In genomic region chr1:148387961-148388259, GRCh38 we compare ENCODE assay signal across 8 cellular contexts.
DNase-seq lines count a peak whose midpoint lies in the region; ATAC-seq and TF ChIP-seq lines count a peak whose summit lies in the region.
"Not testable (repeated sequence)": the region's sequence is repeated elsewhere in the genome, so short reads cannot be mapped to it uniquely, and the experiment has no call there.

No MANE protein-coding gene starts in this region.

- H3K27me3 ChIP-seq in HUES48 (ENCODE audit: control insufficient read depth, insufficient read depth, low read length); endodermal cell (ENCODE audit: control insufficient read depth, insufficient read depth, low read length, poor library complexity, severe bottlenecking): not testable (repeated sequence)

- H3K27me3 Mint-ChIP-seq in WTC11 (ENCODE audit: low read depth); activated naive CD8-positive, alpha-beta T cell treated with anti-CD3 and anti-CD28 coated beads, Interleukin-2, amount 50 U/mL, for 24 hours; endodermal cell (ENCODE audit: insufficient read depth); stimulated activated memory B cell treated with anti-CD40 and anti-IgM and Interleukin-4, amounts not matched to agents 10 μg/mL and 1 μg/mL and 100 μg/mL, for 72 hours: not testable (repeated sequence)
- H3K27me3 Mint-ChIP-seq in nephron (ENCODE audit: low read depth): peaks cover 17% of the 10 kb centered on the region

- peak overlapping the region; percentile 96 for H3K27ac ChIP-seq in 22Rv1
- H3K27ac ChIP-seq in HUES48 (ENCODE audit: low read depth, low read length); endodermal cell (ENCODE audit: low read depth, low read length): not testable (repeated sequence)

- 86 to 87% methylated on average over 6 to 9 of the region's 9 CpGs for WGBS in endodermal cell (ENCODE audit: insufficient coverage in 1 of 2, insufficient read length in 1 of 2), 2 experiments

- ATAC-seq in WTC11; activated naive CD8-positive, alpha-beta T cell treated with anti-CD3 and anti-CD28 coated beads, Interleukin-2, amount 50 U/mL, for 24 hours; stimulated activated memory B cell treated with anti-CD40 and anti-IgM and Interleukin-4, amounts not matched to agents 10 μg/mL and 1 μg/mL and 100 μg/mL, for 72 hours: not testable (repeated sequence)

- H3K4me1 Mint-ChIP-seq in WTC11 (peaks cover 30% of the 10 kb centered on the region), endodermal cell (peaks cover 37% of the 10 kb centered on the region), nephron (peaks cover 21% of the 10 kb centered on the region)
- H3K4me1 Mint-ChIP-seq in activated naive CD8-positive, alpha-beta T cell treated with anti-CD3 and anti-CD28 coated beads, Interleukin-2, amount 50 U/mL, for 24 hours: peaks cover 34% of the 10 kb centered on the region
- peaks cover 51% of the 10 kb centered on the region for H3K4me1 Mint-ChIP-seq in stimulated activated memory B cell treated with anti-CD40 and anti-IgM and Interleukin-4, amounts not matched to agents 10 μg/mL and 1 μg/mL and 100 μg/mL, for 72 hours

- CTCF ChIA-PET in WTC11 (lab: Charles Lee): interaction anchor here (1.1 kb wide), 1 partner anchor 16 kb away, joined by 3 read pairs; no protein-coding TSS in a partner anchor

- POLR2A ChIA-PET in WTC11 (lab: Charles Lee): interaction anchor here (1.4 to 1.7 kb wide), 3 partner anchors 9 to 124 kb away, joined by 6 to 14 read pairs (median 11); no protein-coding TSS in a partner anchor

- not testable (repeated sequence) for TF ChIP-seq CTCF in 22Rv1 (IDR thresholded peaks at IDR 0.05); WTC11 (IDR thresholded peaks at IDR 0.05); endodermal cell (conservative IDR thresholded peaks at IDR 0.05); nephron (IDR thresholded peaks at IDR 0.05; ENCODE audit: unreplicated experiment in 3 of 3)

- DNase-seq in WTC11 (ENCODE audit: low spot score); activated naive CD8-positive, alpha-beta T cell treated with anti-CD3 and anti-CD28 coated beads, Interleukin-2, amount 50 U/mL, for 24 hours: not testable (repeated sequence)
- DNase-seq in endodermal cell: peak; percentile 65

- H3K4me3 Mint-ChIP-seq in WTC11: peak overlapping the region; percentile 82
- peak overlapping the region; percentile 86 for H3K4me3 Mint-ChIP-seq in activated naive CD8-positive, alpha-beta T cell treated with anti-CD3 and anti-CD28 coated beads, Interleukin-2, amount 50 U/mL, for 24 hours
- H3K4me3 Mint-ChIP-seq in endodermal cell: peak overlapping the region; percentile 65
- H3K4me3 Mint-ChIP-seq in nephron: peak overlapping the region; percentile 90 to 93 (median 93)
- H3K4me3 Mint-ChIP-seq in stimulated activated memory B cell treated with anti-CD40 and anti-IgM and Interleukin-4, amounts not matched to agents 10 μg/mL and 1 μg/mL and 100 μg/mL, for 72 hours: peak overlapping the region; percentile 99

- H3K9me3 ChIP-seq in HUES48 (ENCODE audit: control insufficient read depth, insufficient read depth, low read length); endodermal cell (ENCODE audit: control insufficient read depth, low read length); iPS-18c (ENCODE audit: control insufficient read depth, insufficient read depth, low read length): not testable (repeated sequence)

- H3K4me3 ChIP-seq in HUES48 (ENCODE audit: low read depth, low read length) (peak overlapping the region; percentile 56), iPS-18c (ENCODE audit: insufficient read depth, low read depth, low read length) (peak overlapping the region; percentile 47; the same call in 1 of the 2 replicates)
- not testable (repeated sequence) for H3K4me3 ChIP-seq in endodermal cell (ENCODE audit: low read length)

- H3K4me1 ChIP-seq in HUES48 (ENCODE audit: control insufficient read depth, insufficient read depth, low read length); endodermal cell (ENCODE audit: control insufficient read depth, insufficient read depth, low read length): not testable (repeated sequence)

- not testable (repeated sequence) for H3K9me3 Mint-ChIP-seq in WTC11; activated naive CD8-positive, alpha-beta T cell treated with anti-CD3 and anti-CD28 coated beads, Interleukin-2, amount 50 U/mL, for 24 hours; endodermal cell; nephron; stimulated activated memory B cell treated with anti-CD40 and anti-IgM and Interleukin-4, amounts not matched to agents 10 μg/mL and 1 μg/mL and 100 μg/mL, for 72 hours

- not testable (repeated sequence) for H3K9ac ChIP-seq in HUES48 (ENCODE audit: low read depth, low read length); endodermal cell (ENCODE audit: extremely low read depth, low read length, poor library complexity, severe bottlenecking)

- H3K36me3 Mint-ChIP-seq in WTC11; activated naive CD8-positive, alpha-beta T cell treated with anti-CD3 and anti-CD28 coated beads, Interleukin-2, amount 50 U/mL, for 24 hours (ENCODE audit: low read depth); endodermal cell (ENCODE audit: low read depth); nephron (ENCODE audit: low read depth); stimulated activated memory B cell treated with anti-CD40 and anti-IgM and Interleukin-4, amounts not matched to agents 10 μg/mL and 1 μg/mL and 100 μg/mL, for 72 hours: not testable (repeated sequence)

- H3K27ac Mint-ChIP-seq in WTC11: peak overlapping the region; percentile 93
- H3K27ac Mint-ChIP-seq in activated naive CD8-positive, alpha-beta T cell treated with anti-CD3 and anti-CD28 coated beads, Interleukin-2, amount 50 U/mL, for 24 hours: peak overlapping the region; percentile 100
- H3K27ac Mint-ChIP-seq in endodermal cell: peak overlapping the region; percentile 98
- peak overlapping the region; percentile 98 to 99 (median 99) for H3K27ac Mint-ChIP-seq in nephron
- H3K27ac Mint-ChIP-seq in stimulated activated memory B cell treated with anti-CD40 and anti-IgM and Interleukin-4, amounts not matched to agents 10 μg/mL and 1 μg/mL and 100 μg/mL, for 72 hours: peak overlapping the region; percentile 100

- not testable (repeated sequence) for H3K36me3 ChIP-seq in HUES48 (ENCODE audit: control insufficient read depth, insufficient read depth, low read length); endodermal cell (ENCODE audit: control insufficient read depth, insufficient read depth, low read length)
